13 cellular contexts compared by ENCODE assay signal in the genomic region with DNA sequence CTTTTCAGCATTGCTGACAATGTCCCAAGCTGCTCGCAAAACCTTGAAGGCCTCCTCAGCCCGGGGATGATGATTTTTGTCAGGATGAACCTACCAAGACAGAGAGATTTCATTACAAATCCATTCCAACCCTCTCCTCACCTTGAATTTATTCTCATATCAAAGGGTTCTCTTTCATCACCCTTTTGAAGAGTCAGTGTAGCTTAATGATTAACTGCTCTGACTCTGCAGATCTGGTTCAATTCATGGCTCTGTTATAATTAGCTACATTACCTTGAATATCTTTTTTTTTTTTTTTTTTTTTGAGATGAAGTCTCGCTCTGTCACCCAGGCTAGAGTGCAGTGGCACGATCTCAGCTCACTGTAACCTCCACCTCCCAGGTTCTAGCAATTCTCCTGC. TPM values are rescaled to one million over a fixed set of nuclear protein-coding genes. Genes with fewer than 3 reads are reported as not detected.
A peak's percentile ranks its signal among the peaks of the same experiment; 100 is the strongest.
DNase-seq lines count a peak whose midpoint lies in the region; ATAC-seq and TF ChIP-seq lines count a peak whose summit lies in the region.
"Had no signal": no experiment of that assay in that cellular context is flagged by ENCODE, and none has a peak within 500 bp of the region (broad histone marks: within the 10 kb centered on the region; RNA-seq: fewer than 3 reads in every experiment).

No MANE protein-coding gene starts in this region.

- H3K36me3 Mint-ChIP-seq in immature natural killer cell: peaks cover 7 to 11% (median 11%) of the 10 kb centered on the region in 3 donors
- H3K36me3 Mint-ChIP-seq in stimulated activated effector memory CD8-positive, alpha-beta T cell treated with anti-CD3 and anti-CD28 coated beads, Interleukin-12 subunit alpha, Interleukin-12 subunit beta, amount 100 ng/mL, for 72 hours: no peaks in the 10 kb centered on the region

- TF ChIP-seq CTCF in VCaP (conservative IDR thresholded peaks at IDR 0.05): no peak

- peak overlapping the region in 4 of 6 donors; percentile 41 to 62 (median 54) for H3K27ac Mint-ChIP-seq in immature natural killer cell
- H3K27ac Mint-ChIP-seq in stimulated activated effector memory CD8-positive, alpha-beta T cell treated with anti-CD3 and anti-CD28 coated beads, Interleukin-12 subunit alpha, Interleukin-12 subunit beta, amount 100 ng/mL, for 72 hours: peak overlapping the region; percentile 92

- ATAC-seq in stimulated activated effector memory CD8-positive, alpha-beta T cell treated with anti-CD3 and anti-CD28 coated beads, Interleukin-12 subunit alpha, Interleukin-12 subunit beta, amount 100 ng/mL, for 72 hours: no peak
- no peak for ATAC-seq in GM19035 (IDR thresholded peaks at IDR 0.05; ENCODE audit: unreplicated experiment)
- ATAC-seq in GM19328 (IDR thresholded peaks at IDR 0.05; ENCODE audit: unreplicated experiment): no peak

- peaks cover 0 to 2% (median 0%) of the 10 kb centered on the region in 3 donors for H3K27me3 Mint-ChIP-seq in immature natural killer cell (ENCODE audit: low read depth in 3 of 3)

- peak; percentile 13 for DNase-seq in activated effector memory CD4-positive, alpha-beta T cell treated with anti-CD3 and anti-CD28 coated beads, Interleukin-2, amount 50 U/mL, for 16 hours
- no peak for DNase-seq in activated effector memory CD4-positive, alpha-beta T cell treated with Interleukin-2 at 50 U/mL for 16 hours
- DNase-seq in immature natural killer cell: no peak
- DNase-seq in stimulated activated effector memory CD8-positive, alpha-beta T cell treated with anti-CD3 and anti-CD28 coated beads, Interleukin-12 subunit alpha, Interleukin-12 subunit beta, amount 100 ng/mL, for 72 hours (ENCODE audit: low spot score in 2 of 2): no peak
- DNase-seq in stimulated activated CD4-positive, alpha-beta T cell treated with anti-CD3 and anti-CD28 coated beads, Interleukin-15, amount 100 ng/mL, for 24 hours: no peak
- DNase-seq: dorsolateral prefrontal cortex; NCI-H1930; NCI-H526 treated with DMSO at 0.1 percent for 48 hours; stimulated activated CD4-positive, alpha-beta T cell treated with anti-CD3 and anti-CD28 coated beads, Interleukin-12 subunit alpha, Interleukin-12 subunit beta, amount 100 ng/mL, for 4 hours had no signal

- H3K4me1 Mint-ChIP-seq in immature natural killer cell: peaks cover 28 to 33% of the 10 kb centered on the region in 2 donors
- H3K4me1 Mint-ChIP-seq in stimulated activated effector memory CD8-positive, alpha-beta T cell treated with anti-CD3 and anti-CD28 coated beads, Interleukin-12 subunit alpha, Interleukin-12 subunit beta, amount 100 ng/mL, for 72 hours: peaks cover 39% of the 10 kb centered on the region

- peak overlapping the region; percentile 16; the same call in 1 of the 2 replicates for H3K27ac ChIP-seq in VCaP
- H3K27ac ChIP-seq: parathyroid adenoma had no signal

- H3K9me3 Mint-ChIP-seq in immature natural killer cell: peaks cover 0 to 1% (median 0%) of the 10 kb centered on the region in 6 donors
- H3K9me3 Mint-ChIP-seq in stimulated activated effector memory CD8-positive, alpha-beta T cell treated with anti-CD3 and anti-CD28 coated beads, Interleukin-12 subunit alpha, Interleukin-12 subunit beta, amount 100 ng/mL, for 72 hours: no peaks in the 10 kb centered on the region

- no peak overlapping the region for H3K4me3 Mint-ChIP-seq in immature natural killer cell
- no peak overlapping the region for H3K4me3 Mint-ChIP-seq in stimulated activated effector memory CD8-positive, alpha-beta T cell treated with anti-CD3 and anti-CD28 coated beads, Interleukin-12 subunit alpha, Interleukin-12 subunit beta, amount 100 ng/mL, for 72 hours

RNA-seq across cellular contexts. Expression of gene ORMDL2, which starts 5.6 kb away (rescaled TPM):
- polyA plus RNA-seq in immature natural killer cell: 100 to 1,000 TPM; 104 to 163 (median 147) TPM

RNA-seq across cellular contexts. Expression of gene SARNP, which starts 5.9 kb away (rescaled TPM):
- polyA plus RNA-seq in immature natural killer cell: 100 to 1,000 TPM; 115 to 157 (median 132) TPM

RNA-seq across cellular contexts. Expression of gene DNAJC14, which starts 6.0 kb away (rescaled TPM):
- 10 to 100 TPM; 36.7 to 51.4 (median 51.1) TPM for polyA plus RNA-seq in immature natural killer cell

RNA-seq across cellular contexts. Expression of gene MMP19, which starts 19.3 kb away (rescaled TPM):
- polyA plus RNA-seq in immature natural killer cell: under 1 TPM in 1 of 3 donors, not detected in 2; 0.10 TPM
